In the genomic region with DNA sequence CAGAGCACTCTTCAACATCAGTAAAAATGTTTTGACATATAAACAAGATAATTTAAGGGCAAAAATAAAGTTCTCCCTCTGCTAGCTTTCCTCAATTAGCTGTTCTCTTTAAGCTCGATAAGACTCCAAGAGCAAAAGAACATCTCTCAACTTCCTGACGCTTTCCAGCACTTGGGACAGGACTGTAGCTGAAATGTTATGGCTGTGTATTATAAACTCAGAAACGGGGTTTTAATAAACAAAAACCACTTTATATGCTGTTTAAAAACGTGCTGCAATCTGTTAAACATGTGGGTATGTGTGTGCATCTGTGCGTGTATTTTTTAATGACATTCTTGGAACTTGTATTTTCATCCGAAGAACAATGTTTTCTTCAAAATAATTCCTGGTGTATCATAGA, we compare ENCODE assay signal across 22 cellular contexts.
"Had no signal": no experiment of that assay in that cellular context is flagged by ENCODE, and none has a peak within 500 bp of the region (broad histone marks: within the 10 kb centered on the region; RNA-seq: fewer than 3 reads in every experiment).

No MANE protein-coding gene starts in this region.

- H3K4me3 ChIP-seq: cardiac muscle cell had no signal

- H3K27ac Mint-ChIP-seq: activated CD8-positive, alpha-beta T cell treated with anti-CD3 and anti-CD28 coated beads, Interleukin-2, amount 10 ng/mL, durations not matched to agents 7 days and 5 days; activated naive CD8-positive, alpha-beta T cell; T-helper 17 cell; WTC11 had no signal

- H3K36me3 ChIP-seq: brain microvascular endothelial cell, cardiac muscle cell had no signal

- DNase-seq: activated CD4-positive, alpha-beta T cell treated with anti-CD3 and anti-CD28 coated beads for 48 hours; activated CD4-positive, alpha-beta T cell treated with anti-CD3 and anti-CD28 coated beads, Interleukin-2, amount 50 U/mL, for 4 hours; activated CD4-positive, CD25-positive, alpha-beta regulatory T cell treated with anti-CD3 and anti-CD28 coated beads, Interleukin-2, amount 50 U/mL, for 72 hours; activated CD8-positive, alpha-beta memory T cell treated with anti-CD3 and anti-CD28 coated beads, Interleukin-2, amount 50 U/mL, for 48 hours; activated CD8-positive, alpha-beta T cell treated with anti-CD3 and anti-CD28 coated beads, Interleukin-2, amount 10 ng/mL, durations not matched to agents 7 days and 5 days; activated effector memory CD4-positive, alpha-beta T cell treated with Interleukin-2 at 50 U/mL for 16 hours; activated naive CD4-positive, alpha-beta T cell; activated T-cell treated with anti-CD3 and anti-CD28 coated beads, Interleukin-2, amount 50 U/mL, for 1 hour; brain microvascular endothelial cell; Karpas-422; NCI-H1105 treated with DMSO at 0.1 percent for 48 hours; NCI-H1436 treated with DMSO at 0.1 percent for 48 hours; NCI-H187 treated with DMSO at 0.1 percent for 48 hours; NCI-H2081 treated with DMSO at 0.1 percent for 48 hours; NCI-H446; NCI-H524; SIG-M5; T-helper 17 cell; T-helper 9 cell had no signal

- ATAC-seq: activated CD8-positive, alpha-beta T cell treated with anti-CD3 and anti-CD28 coated beads, Interleukin-2, amount 10 ng/mL, durations not matched to agents 7 days and 5 days; T-helper 17 cell; WTC11 had no signal

- H3K27me3 ChIP-seq: brain microvascular endothelial cell, cardiac muscle cell had no signal

- H3K4me3 Mint-ChIP-seq: activated CD8-positive, alpha-beta T cell treated with anti-CD3 and anti-CD28 coated beads, Interleukin-2, amount 10 ng/mL, durations not matched to agents 7 days and 5 days; activated naive CD8-positive, alpha-beta T cell; T-helper 17 cell; WTC11 had no signal

- H3K27ac ChIP-seq: brain microvascular endothelial cell, cardiac muscle cell had no signal
